Comparison of ENCODE assay signal across 1 cellular context in the genomic region with DNA sequence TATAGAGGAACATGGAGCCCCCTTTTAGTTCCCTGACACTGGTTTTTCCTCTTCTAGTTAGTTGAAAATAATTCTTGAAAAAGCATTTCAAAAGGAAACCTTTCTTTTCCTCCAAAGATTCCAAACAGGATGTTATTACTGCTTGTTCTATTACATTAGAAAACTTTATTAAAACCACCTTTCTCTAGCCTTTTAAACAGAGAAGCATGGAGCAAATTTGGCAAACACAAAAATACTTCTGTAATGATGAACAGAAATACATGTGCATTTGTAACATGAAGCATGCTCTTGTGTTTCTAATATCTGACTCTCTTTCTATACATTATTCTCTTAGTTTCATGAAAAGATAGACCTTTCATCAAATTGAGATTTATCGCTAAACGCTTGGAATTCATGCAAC.
TF ChIP-seq lines count a peak whose summit lies in the region.

No MANE protein-coding gene starts in this region.

TF ChIP-seq in GM23338, 12 proteins besides CTCF, POLR2A, EP300 and RAD21 (continued from another document):
- TF ChIP-seq, protein P1, sequence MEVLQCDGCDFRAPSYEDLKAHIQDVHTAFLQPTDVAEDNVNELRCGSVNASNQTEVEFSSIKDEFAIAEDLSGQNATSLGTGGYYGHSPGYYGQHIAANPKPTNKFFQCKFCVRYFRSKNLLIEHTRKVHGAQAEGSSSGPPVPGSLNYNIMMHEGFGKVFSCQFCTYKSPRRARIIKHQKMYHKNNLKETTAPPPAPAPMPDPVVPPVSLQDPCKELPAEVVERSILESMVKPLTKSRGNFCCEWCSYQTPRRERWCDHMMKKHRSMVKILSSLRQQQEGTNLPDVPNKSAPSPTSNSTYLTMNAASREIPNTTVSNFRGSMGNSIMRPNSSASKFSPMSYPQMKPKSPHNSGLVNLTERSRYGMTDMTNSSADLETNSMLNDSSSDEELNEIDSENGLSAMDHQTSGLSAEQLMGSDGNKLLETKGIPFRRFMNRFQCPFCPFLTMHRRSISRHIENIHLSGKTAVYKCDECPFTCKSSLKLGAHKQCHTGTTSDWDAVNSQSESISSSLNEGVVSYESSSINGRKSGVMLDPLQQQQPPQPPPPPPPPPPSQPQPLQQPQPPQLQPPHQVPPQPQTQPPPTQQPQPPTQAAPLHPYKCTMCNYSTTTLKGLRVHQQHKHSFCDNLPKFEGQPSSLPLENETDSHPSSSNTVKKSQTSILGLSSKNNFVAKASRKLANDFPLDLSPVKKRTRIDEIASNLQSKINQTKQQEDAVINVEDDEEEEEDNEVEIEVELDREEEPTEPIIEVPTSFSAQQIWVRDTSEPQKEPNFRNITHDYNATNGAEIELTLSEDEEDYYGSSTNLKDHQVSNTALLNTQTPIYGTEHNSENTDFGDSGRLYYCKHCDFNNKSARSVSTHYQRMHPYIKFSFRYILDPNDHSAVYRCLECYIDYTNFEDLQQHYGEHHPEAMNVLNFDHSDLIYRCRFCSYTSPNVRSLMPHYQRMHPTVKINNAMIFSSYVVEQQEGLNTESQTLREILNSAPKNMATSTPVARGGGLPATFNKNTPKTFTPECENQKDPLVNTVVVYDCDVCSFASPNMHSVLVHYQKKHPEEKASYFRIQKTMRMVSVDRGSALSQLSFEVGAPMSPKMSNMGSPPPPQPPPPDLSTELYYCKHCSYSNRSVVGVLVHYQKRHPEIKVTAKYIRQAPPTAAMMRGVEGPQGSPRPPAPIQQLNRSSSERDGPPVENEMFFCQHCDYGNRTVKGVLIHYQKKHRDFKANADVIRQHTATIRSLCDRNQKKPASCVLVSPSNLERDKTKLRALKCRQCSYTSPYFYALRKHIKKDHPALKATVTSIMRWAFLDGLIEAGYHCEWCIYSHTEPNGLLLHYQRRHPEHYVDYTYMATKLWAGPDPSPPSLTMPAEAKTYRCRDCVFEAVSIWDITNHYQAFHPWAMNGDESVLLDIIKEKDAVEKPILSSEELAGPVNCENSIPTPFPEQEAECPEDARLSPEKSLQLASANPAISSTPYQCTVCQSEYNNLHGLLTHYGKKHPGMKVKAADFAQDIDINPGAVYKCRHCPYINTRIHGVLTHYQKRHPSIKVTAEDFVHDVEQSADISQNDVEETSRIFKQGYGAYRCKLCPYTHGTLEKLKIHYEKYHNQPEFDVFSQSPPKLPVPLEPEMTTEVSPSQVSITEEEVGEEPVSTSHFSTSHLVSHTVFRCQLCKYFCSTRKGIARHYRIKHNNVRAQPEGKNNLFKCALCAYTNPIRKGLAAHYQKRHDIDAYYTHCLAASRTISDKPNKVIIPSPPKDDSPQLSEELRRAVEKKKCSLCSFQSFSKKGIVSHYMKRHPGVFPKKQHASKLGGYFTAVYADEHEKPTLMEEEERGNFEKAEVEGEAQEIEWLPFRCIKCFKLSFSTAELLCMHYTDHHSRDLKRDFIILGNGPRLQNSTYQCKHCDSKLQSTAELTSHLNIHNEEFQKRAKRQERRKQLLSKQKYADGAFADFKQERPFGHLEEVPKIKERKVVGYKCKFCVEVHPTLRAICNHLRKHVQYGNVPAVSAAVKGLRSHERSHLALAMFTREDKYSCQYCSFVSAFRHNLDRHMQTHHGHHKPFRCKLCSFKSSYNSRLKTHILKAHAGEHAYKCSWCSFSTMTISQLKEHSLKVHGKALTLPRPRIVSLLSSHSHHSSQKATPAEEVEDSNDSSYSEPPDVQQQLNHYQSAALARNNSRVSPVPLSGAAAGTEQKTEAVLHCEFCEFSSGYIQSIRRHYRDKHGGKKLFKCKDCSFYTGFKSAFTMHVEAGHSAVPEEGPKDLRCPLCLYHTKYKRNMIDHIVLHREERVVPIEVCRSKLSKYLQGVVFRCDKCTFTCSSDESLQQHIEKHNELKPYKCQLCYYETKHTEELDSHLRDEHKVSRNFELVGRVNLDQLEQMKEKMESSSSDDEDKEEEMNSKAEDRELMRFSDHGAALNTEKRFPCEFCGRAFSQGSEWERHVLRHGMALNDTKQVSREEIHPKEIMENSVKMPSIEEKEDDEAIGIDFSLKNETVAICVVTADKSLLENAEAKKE (CRISPR knock-in tag; IDR thresholded peaks at IDR 0.05): no peak
- TF ChIP-seq NANOG (IDR thresholded peaks at IDR 0.05; ENCODE audit: borderline replicate concordance): no peak
- TF ChIP-seq, protein P2, sequence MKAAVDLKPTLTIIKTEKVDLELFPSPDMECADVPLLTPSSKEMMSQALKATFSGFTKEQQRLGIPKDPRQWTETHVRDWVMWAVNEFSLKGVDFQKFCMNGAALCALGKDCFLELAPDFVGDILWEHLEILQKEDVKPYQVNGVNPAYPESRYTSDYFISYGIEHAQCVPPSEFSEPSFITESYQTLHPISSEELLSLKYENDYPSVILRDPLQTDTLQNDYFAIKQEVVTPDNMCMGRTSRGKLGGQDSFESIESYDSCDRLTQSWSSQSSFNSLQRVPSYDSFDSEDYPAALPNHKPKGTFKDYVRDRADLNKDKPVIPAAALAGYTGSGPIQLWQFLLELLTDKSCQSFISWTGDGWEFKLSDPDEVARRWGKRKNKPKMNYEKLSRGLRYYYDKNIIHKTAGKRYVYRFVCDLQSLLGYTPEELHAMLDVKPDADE (IDR thresholded peaks at IDR 0.05): no peak
- no peak for TF ChIP-seq EZH2phosphoT487 (IDR thresholded peaks at IDR 0.05; ENCODE audit: unreplicated experiment)
- no peak for TF ChIP-seq CREB1 (CRISPR knock-in tag; IDR thresholded peaks at IDR 0.05; ENCODE audit: low read depth)
